Comparison of ENCODE assay signal across 7 cellular contexts in the genomic region with DNA sequence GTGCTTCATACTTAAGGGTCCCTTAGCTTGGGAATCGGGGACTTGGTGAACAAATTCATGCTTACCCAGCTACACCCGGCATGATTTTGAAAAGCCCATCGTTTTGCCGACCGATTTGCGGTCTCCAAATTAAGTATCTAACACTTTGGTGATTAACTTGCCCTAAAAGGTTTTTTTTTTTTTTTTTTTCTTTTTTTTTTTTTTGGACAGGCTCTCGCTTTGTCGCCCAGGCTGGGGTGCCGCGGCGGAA. TPM values are rescaled to one million over a fixed set of nuclear protein-coding genes. Genes with fewer than 3 reads are reported as not detected.
DNase-seq lines count a peak whose midpoint lies in the region; ATAC-seq and TF ChIP-seq lines count a peak whose summit lies in the region.

No MANE protein-coding gene starts in this region.

- peaks cover 10% of the 10 kb centered on the region for H3K27me3 Mint-ChIP-seq in HFFc6 (ENCODE audit: insufficient read depth)
- no peaks in the 10 kb centered on the region for H3K27me3 Mint-ChIP-seq in activated CD8-positive, alpha-beta T cell treated with anti-CD3 and anti-CD28 coated beads, Interleukin-2, amount 10 ng/mL, durations not matched to agents 7 days and 5 days (ENCODE audit: low read depth)
- H3K27me3 Mint-ChIP-seq in stimulated activated memory B cell treated with anti-CD40 and anti-IgM and Interleukin-4, amounts not matched to agents 10 μg/mL and 1 μg/mL and 100 μg/mL, for 72 hours, result no peaks in the 10 kb centered on the region

- no peaks in the 10 kb centered on the region for H3K27me3 ChIP-seq in iPS-15b (ENCODE audit: control insufficient read depth, insufficient read depth, low read length)

- H3K4me1 Mint-ChIP-seq in HFFc6 (ENCODE audit: low read depth), result peaks cover 47% of the 10 kb centered on the region
- peaks cover 54% of the 10 kb centered on the region for H3K4me1 Mint-ChIP-seq in activated CD8-positive, alpha-beta T cell treated with anti-CD3 and anti-CD28 coated beads, Interleukin-2, amount 10 ng/mL, durations not matched to agents 7 days and 5 days (ENCODE audit: low read depth)
- peaks cover 60% of the 10 kb centered on the region for H3K4me1 Mint-ChIP-seq in stimulated activated memory B cell treated with anti-CD40 and anti-IgM and Interleukin-4, amounts not matched to agents 10 μg/mL and 1 μg/mL and 100 μg/mL, for 72 hours

- peak overlapping the region; percentile 94 for H3K9ac ChIP-seq in iPS-15b (ENCODE audit: low read depth, low read length)

- no peaks in the 10 kb centered on the region for H3K9me3 ChIP-seq in iPS-15b (ENCODE audit: control insufficient read depth, insufficient read depth, low read length)

- H3K4me3 Mint-ChIP-seq in HFFc6, result peak overlapping the region; percentile 77
- H3K4me3 Mint-ChIP-seq in activated CD8-positive, alpha-beta T cell treated with anti-CD3 and anti-CD28 coated beads, Interleukin-2, amount 10 ng/mL, durations not matched to agents 7 days and 5 days, result peak overlapping the region; percentile 94
- H3K4me3 Mint-ChIP-seq in stimulated activated memory B cell treated with anti-CD40 and anti-IgM and Interleukin-4, amounts not matched to agents 10 μg/mL and 1 μg/mL and 100 μg/mL, for 72 hours, result peak overlapping the region; percentile 95

- ATAC-seq in activated CD8-positive, alpha-beta T cell treated with anti-CD3 and anti-CD28 coated beads, Interleukin-2, amount 10 ng/mL, durations not matched to agents 7 days and 5 days, result no peak
- ATAC-seq in stimulated activated memory B cell treated with anti-CD40 and anti-IgM and Interleukin-4, amounts not matched to agents 10 μg/mL and 1 μg/mL and 100 μg/mL, for 72 hours, result no peak
- no peak for ATAC-seq in GM21529 (IDR thresholded peaks at IDR 0.05; ENCODE audit: unreplicated experiment)

- DNase-seq in HFFc6, result no peak
- DNase-seq in activated CD8-positive, alpha-beta T cell treated with anti-CD3 and anti-CD28 coated beads, Interleukin-2, amount 10 ng/mL, durations not matched to agents 7 days and 5 days, result no peak
- no peak for DNase-seq in NCI-H2029 (lab: John Stamatoyannopoulos, UW)
- DNase-seq in glomerular visceral epithelial cell (ENCODE audit: extremely low spot score), result no peak

- TF ChIP-seq CTCF in HFFc6 (IDR thresholded peaks at IDR 0.05), result no peak; the same call in none of the 2 replicates

- peaks cover 37% of the 10 kb centered on the region for H3K36me3 Mint-ChIP-seq in HFFc6 (ENCODE audit: low read depth)
- peaks cover 39% of the 10 kb centered on the region for H3K36me3 Mint-ChIP-seq in activated CD8-positive, alpha-beta T cell treated with anti-CD3 and anti-CD28 coated beads, Interleukin-2, amount 10 ng/mL, durations not matched to agents 7 days and 5 days (ENCODE audit: low read depth)
- H3K36me3 Mint-ChIP-seq in stimulated activated memory B cell treated with anti-CD40 and anti-IgM and Interleukin-4, amounts not matched to agents 10 μg/mL and 1 μg/mL and 100 μg/mL, for 72 hours, result peaks cover 35% of the 10 kb centered on the region

- POLR2A ChIA-PET in activated CD8-positive, alpha-beta T cell treated with anti-CD3 and anti-CD28 coated beads, Interleukin-2, amount 10 ng/mL, durations not matched to agents 7 days and 5 days (lab: Charles Lee), result interaction anchor here (0.6 to 1.4 kb wide), 4 partner anchors 52 to 231 kb away, joined by 3 to 8 read pairs (median 3); a partner anchor contains a TSS

- H3K27ac Mint-ChIP-seq in HFFc6, result peak overlapping the region; percentile 67
- H3K27ac Mint-ChIP-seq in activated CD8-positive, alpha-beta T cell treated with anti-CD3 and anti-CD28 coated beads, Interleukin-2, amount 10 ng/mL, durations not matched to agents 7 days and 5 days, result peak overlapping the region; percentile 95
- H3K27ac Mint-ChIP-seq in stimulated activated memory B cell treated with anti-CD40 and anti-IgM and Interleukin-4, amounts not matched to agents 10 μg/mL and 1 μg/mL and 100 μg/mL, for 72 hours, result peak overlapping the region; percentile 94

- H3K4me3 ChIP-seq in iPS-15b (ENCODE audit: low read depth, low read length), result peak overlapping the region; percentile 74

- no peaks in the 10 kb centered on the region for H3K9me3 Mint-ChIP-seq in HFFc6
- H3K9me3 Mint-ChIP-seq in activated CD8-positive, alpha-beta T cell treated with anti-CD3 and anti-CD28 coated beads, Interleukin-2, amount 10 ng/mL, durations not matched to agents 7 days and 5 days (ENCODE audit: insufficient read depth), result no peaks in the 10 kb centered on the region
- no peaks in the 10 kb centered on the region for H3K9me3 Mint-ChIP-seq in stimulated activated memory B cell treated with anti-CD40 and anti-IgM and Interleukin-4, amounts not matched to agents 10 μg/mL and 1 μg/mL and 100 μg/mL, for 72 hours

- CTCF ChIA-PET in activated CD8-positive, alpha-beta T cell treated with anti-CD3 and anti-CD28 coated beads, Interleukin-2, amount 10 ng/mL, durations not matched to agents 7 days and 5 days (lab: Charles Lee), result interaction anchor here (0.6 to 2.4 kb wide), 5 partner anchors 8 to 126 kb away, joined by 3 to 9 read pairs (median 7); no protein-coding TSS in a partner anchor

- peaks cover 29% of the 10 kb centered on the region for H3K36me3 ChIP-seq in iPS-15b (ENCODE audit: control insufficient read depth, insufficient read depth, low read length)

- H3K4me1 ChIP-seq in iPS-15b (ENCODE audit: control insufficient read depth, insufficient read depth, low read length), result peaks cover 3% of the 10 kb centered on the region

RNA-seq across cellular contexts. Expression of a gene that starts 0.8 kb away (rescaled TPM):
- total RNA-seq in HFFc6 (2021; fragmentation: NEBNext Ultra II Directional; extraction: Animal tissue kit (Norgen Biotek cat#: 25700)), result 100 to 1,000 TPM; 616 to 859 (median 665) TPM
- total RNA-seq in activated CD8-positive, alpha-beta T cell treated with anti-CD3 and anti-CD28 coated beads, Interleukin-2, amount 10 ng/mL, durations not matched to agents 7 days and 5 days, result 100 to 1,000 TPM; 702 to 715 TPM

RNA-seq across cellular contexts. Expression of a gene that starts 52.0 kb away (rescaled TPM):
- 10 to 100 TPM; 24.4 to 28.7 (median 27.7) TPM for total RNA-seq in HFFc6 (2021; fragmentation: NEBNext Ultra II Directional; extraction: Animal tissue kit (Norgen Biotek cat#: 25700))
- total RNA-seq in activated CD8-positive, alpha-beta T cell treated with anti-CD3 and anti-CD28 coated beads, Interleukin-2, amount 10 ng/mL, durations not matched to agents 7 days and 5 days, result 10 to 100 TPM; 30.3 to 30.6 TPM
